6 cellular contexts compared by ENCODE assay signal in the genomic region with DNA sequence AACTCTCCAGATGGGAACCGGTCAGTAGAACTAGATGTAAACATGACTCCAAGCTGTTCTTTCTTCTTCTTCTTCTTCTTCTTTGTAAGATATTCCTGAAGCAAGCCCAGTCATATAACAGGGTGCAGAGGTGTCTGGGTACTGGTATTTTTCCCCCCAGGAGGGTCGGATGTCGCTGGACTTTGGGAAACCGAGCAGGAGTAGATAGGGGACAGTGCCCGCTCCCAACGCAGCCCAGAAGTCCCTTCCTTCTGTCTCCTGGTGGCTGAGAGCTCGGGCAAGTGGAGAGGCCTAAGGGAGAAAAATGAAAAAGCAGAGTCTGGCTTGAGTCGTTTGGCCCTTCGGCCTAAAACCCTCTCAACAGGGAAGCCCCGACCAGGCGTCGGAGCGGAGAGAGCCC. TPM values are rescaled to one million over a fixed set of nuclear protein-coding genes. Genes with fewer than 3 reads are reported as not detected.
"Had no signal": no experiment of that assay in that cellular context is flagged by ENCODE, and none has a peak within 500 bp of the region (broad histone marks: within the 10 kb centered on the region; RNA-seq: fewer than 3 reads in every experiment).

No MANE protein-coding gene starts in this region.

RNA-seq across cellular contexts. Expression of gene HOXC4, which starts 25.5 kb away (rescaled TPM):
- total RNA-seq: cardiac septum, lung microvascular endothelial cell had no signal

RNA-seq across cellular contexts. Expression of gene HOXC5, which starts 46.3 kb away (rescaled TPM):
- total RNA-seq: activated naive CD4-positive, alpha-beta T cell treated with anti-CD3 and anti-CD28 coated beads, Interleukin-2, amount 50 U/mL, for 72 hours; cardiac septum; endothelial cell of umbilical vein; lung microvascular endothelial cell; mucosa of descending colon had no signal
- polyA plus RNA-seq: aorta, endothelial cell of umbilical vein had no signal

RNA-seq across cellular contexts. Expression of gene HOXC6, which starts 50.9 kb away (rescaled TPM):
- total RNA-seq: activated naive CD4-positive, alpha-beta T cell treated with anti-CD3 and anti-CD28 coated beads, Interleukin-2, amount 50 U/mL, for 72 hours; lung microvascular endothelial cell had no signal
